Comparison of ENCODE assay signal across 32 cellular contexts in the genomic region with DNA sequence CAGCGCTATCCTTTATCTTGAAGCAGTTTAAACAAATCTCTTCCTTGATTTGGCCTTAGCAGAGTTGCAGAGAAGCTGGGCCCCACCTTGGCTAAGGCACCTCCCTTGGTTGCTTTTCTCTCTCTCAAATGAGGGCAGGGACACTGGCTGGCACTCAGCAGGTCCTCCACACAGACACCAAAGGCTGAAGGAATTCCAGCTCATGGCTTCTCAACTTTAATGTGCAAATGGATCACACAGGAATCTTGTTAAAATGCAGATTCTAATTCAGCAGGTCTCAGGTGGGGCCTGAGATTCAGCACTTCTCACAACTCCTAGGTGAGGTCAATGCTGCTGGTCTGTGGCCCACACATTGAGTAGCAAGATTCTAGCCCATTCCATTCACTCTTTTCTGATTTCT. TPM values are rescaled to one million over a fixed set of nuclear protein-coding genes. Genes with fewer than 3 reads are reported as not detected.
"Had no signal": no experiment of that assay in that cellular context is flagged by ENCODE, and none has a peak within 500 bp of the region (broad histone marks: within the 10 kb centered on the region; RNA-seq: fewer than 3 reads in every experiment).

No MANE protein-coding gene starts in this region.

- H3K36me3 ChIP-seq: colonic mucosa, esophagus muscularis mucosa, gastroesophageal sphincter, heart left ventricle, right lobe of liver, thoracic aorta, tibial nerve, upper lobe of right lung, uterus had no signal

- H3K4me1 ChIP-seq: colonic mucosa, esophagus muscularis mucosa, foreskin keratinocyte, gastroesophageal sphincter, heart left ventricle, parathyroid adenoma, right lobe of liver, tibial nerve, upper lobe of right lung, uterus had no signal

- ATAC-seq: foreskin keratinocyte; gastroesophageal sphincter; heart left ventricle; left lobe of liver; mucosa of descending colon; right lobe of liver; stimulated activated naive B cell treated with anti-CD40 and anti-IgM and Interleukin-4, amounts not matched to agents 10 μg/mL and 1 μg/mL and 100 μg/mL, for 72 hours; upper lobe of right lung had no signal

- H3K9me3 ChIP-seq: colonic mucosa, esophagus muscularis mucosa, gastroesophageal sphincter, heart left ventricle, mucosa of descending colon, right lobe of liver, thoracic aorta, tibial nerve, upper lobe of right lung, uterus had no signal

- H3K27ac Mint-ChIP-seq: dendritic cell treated with granulocyte-macrophage colony-stimulating factor and Interleukin-4, amounts not matched to agents 40 ng/mL and 50 ng/mL, for 4 days; memory B cell; mesothelial cell of epicardium; naive B cell; natural killer cell treated with Interleukin-12 subunit alpha and Interleukin-12 subunit beta and Interleukin-15 and Interleukin-18, amount 100 ng/mL, for 72 hours; progenitor cell of endocrine pancreas; stimulated activated naive B cell treated with anti-CD40 and anti-IgM and Interleukin-4, amounts not matched to agents 10 μg/mL and 1 μg/mL and 100 μg/mL, for 72 hours; stimulated activated naive CD8-positive, alpha-beta T cell treated with anti-CD3 and anti-CD28 coated beads, Interleukin-15, Interleukin-2, amounts not matched to agents 100 ng/mL and 50 ng/mL, for 24 hours had no signal

- H3K9ac ChIP-seq: parathyroid adenoma had no signal

- H3K4me3 ChIP-seq: colonic mucosa, esophagus muscularis mucosa, gastroesophageal sphincter, heart left ventricle, hepatocyte, lung, mucosa of descending colon, right lobe of liver, thoracic aorta, tibial nerve, upper lobe of right lung, uterus had no signal

- H3K27me3 ChIP-seq: colonic mucosa, hepatocyte, right lobe of liver, upper lobe of right lung, uterus had no signal

- H3K4me2 ChIP-seq: hepatocyte had no signal

- H3K27ac ChIP-seq: colonic mucosa, esophagus muscularis mucosa, foreskin keratinocyte, gastroesophageal sphincter, heart left ventricle, hepatocyte, parathyroid adenoma, right lobe of liver, thoracic aorta, tibial nerve, upper lobe of right lung, uterus had no signal

- H3K4me3 Mint-ChIP-seq: dendritic cell treated with granulocyte-macrophage colony-stimulating factor and Interleukin-4, amounts not matched to agents 40 ng/mL and 50 ng/mL, for 4 days; memory B cell; mesothelial cell of epicardium; naive B cell; natural killer cell treated with Interleukin-12 subunit alpha and Interleukin-12 subunit beta and Interleukin-15 and Interleukin-18, amount 100 ng/mL, for 72 hours; neural crest cell; stimulated activated naive B cell treated with anti-CD40 and anti-IgM and Interleukin-4, amounts not matched to agents 10 μg/mL and 1 μg/mL and 100 μg/mL, for 72 hours; stimulated activated naive CD8-positive, alpha-beta T cell treated with anti-CD3 and anti-CD28 coated beads, Interleukin-15, Interleukin-2, amounts not matched to agents 100 ng/mL and 50 ng/mL, for 24 hours had no signal

- H3K79me2 ChIP-seq: hepatocyte, parathyroid adenoma had no signal

- DNase-seq: colonic mucosa; effector CD8-positive, alpha-beta T cell; foreskin keratinocyte; heart left ventricle; mucosa of descending colon; naive B cell; right lobe of liver; small intestine; stimulated activated CD4-positive, alpha-beta T cell treated with anti-CD3 and anti-CD28 coated beads, Interleukin-15, amount 100 ng/mL, for 24 hours; stimulated activated CD4-positive, alpha-beta T cell treated with anti-CD3 and anti-CD28 coated beads, Interleukin-2, amount 100 ng/mL, for 48 hours; stimulated activated naive B cell treated with anti-CD40 and anti-IgM and Interleukin-4, amounts not matched to agents 10 μg/mL and 1 μg/mL and 100 μg/mL, for 72 hours; upper lobe of right lung; uterus had no signal

- H3K9me3 Mint-ChIP-seq: dendritic cell treated with granulocyte-macrophage colony-stimulating factor and Interleukin-4, amounts not matched to agents 40 ng/mL and 50 ng/mL, for 4 days; memory B cell; mesothelial cell of epicardium; natural killer cell treated with Interleukin-12 subunit alpha and Interleukin-12 subunit beta and Interleukin-15 and Interleukin-18, amount 100 ng/mL, for 72 hours; neural crest cell; stimulated activated naive CD8-positive, alpha-beta T cell treated with anti-CD3 and anti-CD28 coated beads, Interleukin-15, Interleukin-2, amounts not matched to agents 100 ng/mL and 50 ng/mL, for 24 hours had no signal

- H3K36me3 Mint-ChIP-seq: memory B cell; mesothelial cell of epicardium; naive B cell; natural killer cell treated with Interleukin-12 subunit alpha and Interleukin-12 subunit beta and Interleukin-15 and Interleukin-18, amount 100 ng/mL, for 72 hours; stimulated activated naive B cell treated with anti-CD40 and anti-IgM and Interleukin-4, amounts not matched to agents 10 μg/mL and 1 μg/mL and 100 μg/mL, for 72 hours had no signal

- H3K4me1 Mint-ChIP-seq: memory B cell; mesothelial cell of epicardium; naive B cell; neural crest cell; stimulated activated naive B cell treated with anti-CD40 and anti-IgM and Interleukin-4, amounts not matched to agents 10 μg/mL and 1 μg/mL and 100 μg/mL, for 72 hours had no signal

RNA-seq across cellular contexts. Expression of a gene that starts 25.7 kb away (rescaled TPM):
- total RNA-seq: endothelial cell of umbilical vein; epithelial cell of proximal tubule; foreskin keratinocyte; left lobe of liver; liver; natural killer cell treated with Interleukin-12 subunit alpha and Interleukin-12 subunit beta and Interleukin-15 and Interleukin-18, amount 100 ng/mL, for 72 hours; right lobe of liver had no signal
- polyA plus RNA-seq: endothelial cell of umbilical vein, foreskin keratinocyte, keratinocyte, liver had no signal

RNA-seq across cellular contexts. Expression of a gene that starts 39.0 kb away (rescaled TPM):
- total RNA-seq: endothelial cell of umbilical vein, epithelial cell of proximal tubule, foreskin keratinocyte, neural crest cell had no signal
- polyA plus RNA-seq: keratinocyte had no signal
